ENCODE assay signal across 11 cellular contexts in the genomic region with DNA sequence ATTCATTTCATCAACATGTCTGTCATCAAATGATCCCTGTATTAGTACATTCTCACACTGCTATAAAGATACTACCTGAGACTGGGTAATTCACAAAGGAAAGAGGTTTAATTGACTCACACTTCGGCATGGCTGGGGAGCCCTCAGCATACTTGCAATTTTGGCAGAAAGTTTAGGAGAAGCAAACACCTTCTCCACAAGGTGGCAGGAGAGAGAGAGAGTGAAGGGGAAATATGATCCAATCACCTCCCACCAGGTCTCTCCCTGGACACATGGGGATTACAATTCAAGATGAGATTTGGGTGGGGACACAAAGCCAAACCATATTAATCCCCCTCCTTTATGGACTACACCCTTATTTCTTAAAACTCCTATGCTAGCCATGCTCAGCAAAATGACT.
DNase-seq lines count a peak whose midpoint lies in the region; FAIRE-seq and TF ChIP-seq lines count a peak whose summit lies in the region.
"Had no signal": no experiment of that assay in that cellular context is flagged by ENCODE, and none has a peak within 500 bp of the region (broad histone marks: within the 10 kb centered on the region; RNA-seq: fewer than 3 reads in every experiment).

No MANE protein-coding gene starts in this region.

- peaks cover under 1% of the 10 kb centered on the region for H3K4me1 Mint-ChIP-seq in osteocyte (ENCODE audit: unreplicated experiment)
- H3K4me1 Mint-ChIP-seq: activated B cell treated with CpG ODN at 0.5 μM for 24 hours had no signal

- no peaks in the 10 kb centered on the region for H3K9me3 ChIP-seq in H1 (ENCODE audit: insufficient read depth in 2 of 2, low read depth in 1 of 2, low read length in 1 of 2)
- no peaks in the 10 kb centered on the region for H3K9me3 ChIP-seq in effector memory CD4-positive, alpha-beta T cell (ENCODE audit: control insufficient read depth, low read length)

- no peaks in the 10 kb centered on the region for H3K27me3 Mint-ChIP-seq in osteocyte (ENCODE audit: unreplicated experiment)
- H3K27me3 Mint-ChIP-seq: activated B cell treated with CpG ODN at 0.5 μM for 24 hours had no signal

- H3K14ac ChIP-seq in H1 (ENCODE audit: insufficient read length) = no peak overlapping the region

- H3K27me3 ChIP-seq in H1 (replicated peaks in 1 of 4; ENCODE audit: control insufficient read depth in 3 of 4, extremely low read depth in 1 of 4, insufficient read depth in 3 of 4, low read length in 3 of 4) = no peaks in the 10 kb centered on the region
- H3K27me3 ChIP-seq in effector memory CD4-positive, alpha-beta T cell (replicated peaks; ENCODE audit: control insufficient read depth, insufficient read depth, low read length, poor library complexity, severe bottlenecking) = no peaks in the 10 kb centered on the region

- no peak overlapping the region for H3K4me3 Mint-ChIP-seq in osteocyte (ENCODE audit: unreplicated experiment)
- H3K4me3 Mint-ChIP-seq: activated B cell treated with CpG ODN at 0.5 μM for 24 hours had no signal

- H4K5ac ChIP-seq in H1 (ENCODE audit: insufficient read length, low read depth, low read length) = no peak overlapping the region

- no peak overlapping the region for H2BK20ac ChIP-seq in H1 (ENCODE audit: low read length)

- H3K27ac Mint-ChIP-seq in osteocyte (ENCODE audit: unreplicated experiment) = no peak overlapping the region
- H3K27ac Mint-ChIP-seq: activated B cell treated with CpG ODN at 0.5 μM for 24 hours had no signal

- H2BK5ac ChIP-seq in H1 (ENCODE audit: low read depth, low read length) = no peak overlapping the region

- peak; percentile 45 to 51 for TF ChIP-seq RAD21 in H1 (IDR thresholded peaks at IDR 0.05 in 1 of 2, conservative IDR thresholded peaks at IDR 0.05 in 1 of 2; ENCODE audit: low read depth in 2 of 2, low read length in 2 of 2)

- H2AFZ ChIP-seq in H1 (ENCODE audit: low read length) = no peak overlapping the region
- H2AFZ ChIP-seq: parathyroid adenoma had no signal

- no peak overlapping the region for H2BK15ac ChIP-seq in H1 (ENCODE audit: low read length)

- H3K9me3 Mint-ChIP-seq in osteocyte (ENCODE audit: unreplicated experiment) = peaks cover 12% of the 10 kb centered on the region

- no peak overlapping the region for H3K56ac ChIP-seq in H1 (replicated peaks; ENCODE audit: insufficient read length, low read depth, low read length)

- no peak overlapping the region for H3K27ac ChIP-seq in H1 (ENCODE audit: low read depth, low read length)
- no peak overlapping the region for H3K27ac ChIP-seq in effector memory CD4-positive, alpha-beta T cell (ENCODE audit: insufficient read depth, low read length, poor library complexity, severe bottlenecking)
- H3K27ac ChIP-seq: A549, parathyroid adenoma had no signal

- H4K20me1 ChIP-seq in H1 (replicated peaks in 1 of 2; ENCODE audit: control insufficient read depth in 1 of 2, insufficient read depth in 2 of 2, low read length in 2 of 2) = no peaks in the 10 kb centered on the region

- H3K9ac ChIP-seq in H1 (replicated peaks in 1 of 4; ENCODE audit: extremely low read depth in 1 of 4, low read depth in 3 of 4, low read length in 3 of 4) = no peak overlapping the region
- H3K9ac ChIP-seq: parathyroid adenoma had no signal

- no peak overlapping the region for H2AK5ac ChIP-seq in H1 (ENCODE audit: low read depth, low read length)

- DNase-seq in NCI-H1694 (lab: John Stamatoyannopoulos, UW) (peak; percentile 18), NCI-H1694 treated with DMSO at 0.1 percent for 48 hours (lab: John Stamatoyannopoulos, UW) (no peak), NCI-H524 treated with DMSO at 0.1 percent for 48 hours (lab: John Stamatoyannopoulos, UW) (peak; percentile 13), H1 (ENCODE audit: low read depth in 1 of 2, low spot score in 2 of 2) (no peak), osteocyte (ENCODE audit: extremely low spot score, unreplicated experiment) (no peak), frontal cortex (ENCODE audit: low spot score in 2 of 2) (no peak), T1000 (lab: John Stamatoyannopoulos, UW) (no peak)
- DNase-seq in effector memory CD4-positive, alpha-beta T cell = no peak
- DNase-seq: activated B cell treated with CpG ODN at 0.5 μM for 24 hours had no signal

- H3K4ac ChIP-seq in H1 (replicated peaks; ENCODE audit: insufficient read length, low read depth, low read length) = no peak overlapping the region

- POLR2A ChIA-PET in H1 (lab: Charles Lee; ENCODE audit: partially characterized antibody) = no interaction called here

- no peak for TF ChIP-seq EP300 in H1 (IDR thresholded peaks at IDR 0.05; ENCODE audit: borderline replicate concordance in 1 of 2, low read depth in 2 of 2, low read length in 2 of 2)

- H2BK12ac ChIP-seq in H1 (ENCODE audit: low read depth, low read length) = no peak overlapping the region

- no peak overlapping the region for H2BK120ac ChIP-seq in H1 (replicated peaks; ENCODE audit: low read depth, low read length)

- no peak overlapping the region for H4K8ac ChIP-seq in H1 (ENCODE audit: extremely low read depth, insufficient read depth, low read length)

- no peaks in the 10 kb centered on the region; the same call in 1 of the 2 replicates for H3K23me2 ChIP-seq in H1 (ENCODE audit: low read depth, low read length)

- H3K4me3 ChIP-seq in H1 (ENCODE audit: extremely low read depth in 1 of 4, insufficient read depth in 2 of 4, low read depth in 3 of 4, low read length in 4 of 4) = no peak overlapping the region
- H3K4me3 ChIP-seq in effector memory CD4-positive, alpha-beta T cell (ENCODE audit: insufficient read depth, low read depth, low read length, poor library complexity, severe bottlenecking) = no peak overlapping the region
- H3K4me3 ChIP-seq: A549 had no signal

- CTCF ChIA-PET in H1 (lab: Charles Lee; ENCODE audit: partially characterized antibody) = interaction anchor here (0.6 to 3.3 kb wide), 8 partner anchors 15 to 1361 kb away, joined by 3 to 7 read pairs (median 4); no protein-coding TSS in a partner anchor

- no peaks in the 10 kb centered on the region for H3K36me3 Mint-ChIP-seq in osteocyte (ENCODE audit: unreplicated experiment)

- 91% methylated on average over 1 of the region's 1 CpG; no CpG with 5 or more reads in 1 of the 2 experiments for WGBS in H1 (ENCODE audit: extremely low coverage in 1 of 2, insufficient coverage in 1 of 2, insufficient read length in 1 of 2, insufficient replicate concordance in 2 of 2, low coverage in 1 of 2, low lambda C conversion rate in 2 of 2, missing lambda C conversion rate in 1 of 2), 2 experiments

- no peak overlapping the region for H4K91ac ChIP-seq in H1 (replicated peaks; ENCODE audit: insufficient read length, low read length)

- H3K23ac ChIP-seq in H1 (ENCODE audit: insufficient read length) = no peak overlapping the region

- H3K4me1 ChIP-seq in H1 (replicated peaks in 1 of 4; ENCODE audit: control insufficient read depth in 3 of 4, insufficient read depth in 4 of 4, low read length in 3 of 4) = no peaks in the 10 kb centered on the region
- H3K4me1 ChIP-seq in effector memory CD4-positive, alpha-beta T cell (ENCODE audit: control insufficient read depth, insufficient read depth, low read length, poor library complexity, severe bottlenecking) = no peaks in the 10 kb centered on the region
- H3K4me1 ChIP-seq: A549, parathyroid adenoma had no signal

- H3K79me1 ChIP-seq in H1 (ENCODE audit: low read depth, low read length) = no peaks in the 10 kb centered on the region

- no peaks in the 10 kb centered on the region for H3K79me2 ChIP-seq in H1 (ENCODE audit: control insufficient read depth in 1 of 2, insufficient read depth in 2 of 2, low read length in 2 of 2)
- H3K79me2 ChIP-seq: parathyroid adenoma had no signal

- no peak overlapping the region for H3K18ac ChIP-seq in H1 (ENCODE audit: extremely low read depth, low read length)

- FAIRE-seq in H1 (lab: Jason Lieb, UNC) (no peak), frontal cortex (lab: Jason Lieb, UNC) (no peak)
- FAIRE-seq: A549 had no signal

- peak in 2 of 3 experiments; percentile 33 to 47; a peak in 2 of 4 replicates for TF ChIP-seq CTCF in H1 (IDR thresholded peaks at IDR 0.05; ENCODE audit: control extremely low read depth in 1 of 3, insufficient read depth in 1 of 3, low read depth in 1 of 3, low read length in 3 of 3)
- TF ChIP-seq CTCF in osteocyte (IDR thresholded peaks at IDR 0.05) = peak; percentile 52

- TF ChIP-seq POLR2A in H1 (IDR thresholded peaks at IDR 0.05; ENCODE audit: control extremely low read depth in 1 of 2, low read depth in 2 of 2, low read length in 2 of 2) = no peak

- H3K36me3 ChIP-seq in H1 (ENCODE audit: control insufficient read depth in 2 of 4, insufficient read depth in 4 of 4, low read length in 3 of 4) = no peaks in the 10 kb centered on the region
- H3K36me3 ChIP-seq in effector memory CD4-positive, alpha-beta T cell (ENCODE audit: control insufficient read depth, insufficient read depth, low read length) = no peaks in the 10 kb centered on the region

- H3K4me2 ChIP-seq in H1 (ENCODE audit: insufficient read depth in 1 of 2, low read depth in 2 of 2, low read length in 2 of 2) = no peak overlapping the region
- H3K4me2 ChIP-seq: A549 had no signal

TF ChIP-seq in H1, 55 proteins besides CTCF, POLR2A, EP300 and RAD21:
- no peak for TF ChIP-seq EGR1 (IDR thresholded peaks at IDR 0.05; ENCODE audit: borderline replicate concordance, low read depth, low read length)

Comparison
In these comparisons a context has a peak if more than half of its experiments do, and no peak if none do; other contexts are left out.
1. DNase-seq: peak in NCI-H1694 (single experiment) and NCI-H524 treated with DMSO at 0.1 percent for 48 hours (single experiment); none in NCI-H1694 treated with DMSO at 0.1 percent for 48 hours (single experiment), H1 (0 of 2), osteocyte (single experiment), frontal cortex (0 of 2), effector memory CD4-positive, alpha-beta T cell (0 of 3) and T1000 (single experiment).